Comparison of ENCODE assay signal across 10 cellular contexts in genomic region chr18:75923169-75923568, GRCh38.
A peak's percentile ranks its signal among the peaks of the same experiment; 100 is the strongest.
DNase-seq lines count a peak whose midpoint lies in the region; ATAC-seq and TF ChIP-seq lines count a peak whose summit lies in the region.
"Had no signal": no experiment of that assay in that cellular context is flagged by ENCODE, and none has a peak within 500 bp of the region (broad histone marks: within the 10 kb centered on the region; RNA-seq: fewer than 3 reads in every experiment).

No MANE protein-coding gene starts in this region.

- no peak overlapping the region for H3K23ac ChIP-seq in trophoblast cell (ENCODE audit: low read length)

- H3K36me3 ChIP-seq in tibial nerve (no peaks in the 10 kb centered on the region), trophoblast cell (ENCODE audit: control insufficient read depth in 1 of 2, insufficient read depth in 2 of 2, low read length in 2 of 2) (no peaks in the 10 kb centered on the region)

- H4K8ac ChIP-seq in trophoblast cell (ENCODE audit: low read depth, low read length), result no peak overlapping the region

- H4K91ac ChIP-seq in trophoblast cell (ENCODE audit: low read depth, low read length), result no peak overlapping the region

- no peaks in the 10 kb centered on the region for H3K79me2 ChIP-seq in trophoblast cell (ENCODE audit: control insufficient read depth, insufficient read depth, low read length, poor library complexity)

- H2BK120ac ChIP-seq in trophoblast cell (ENCODE audit: insufficient read depth, low read length, poor library complexity), result no peak overlapping the region

- H3K4me2 ChIP-seq in trophoblast cell (ENCODE audit: low read length), result no peak overlapping the region

- H3K4me1 ChIP-seq in tibial nerve (no peaks in the 10 kb centered on the region), trophoblast cell (ENCODE audit: control insufficient read depth in 1 of 2, insufficient read depth in 2 of 2, low read length in 2 of 2) (no peaks in the 10 kb centered on the region)

- 25 to 40% methylated on average over 4 of the region's 4 CpGs for WGBS in tibial nerve, 2 donors
- no CpG with 5 or more reads among the region's 4 CpGs for WGBS in trophoblast cell (ENCODE audit: extremely low coverage, insufficient coverage, insufficient read length)

- H3K18ac ChIP-seq in trophoblast cell (ENCODE audit: low read length), result no peak overlapping the region

- H2AFZ ChIP-seq in trophoblast cell (ENCODE audit: insufficient read depth, low read length, poor library complexity), result no peak overlapping the region

- TF ChIP-seq POLR2A in tibial nerve (IDR thresholded peaks at IDR 0.05), result no peak

- ATAC-seq in HG02981 (IDR thresholded peaks at IDR 0.05; ENCODE audit: unreplicated experiment), result no peak

- H2BK5ac ChIP-seq in trophoblast cell (ENCODE audit: low read depth, low read length, poor library complexity), result no peak overlapping the region

- no peak overlapping the region for H3K9ac ChIP-seq in trophoblast cell (ENCODE audit: low read length)

- H3K9me3 ChIP-seq in tibial nerve (no peaks in the 10 kb centered on the region), trophoblast cell (ENCODE audit: insufficient read depth, low read depth, low read length) (no peaks in the 10 kb centered on the region)

- DNase-seq in LoVo (ENCODE audit: low spot score) (peak; percentile 50), cerebellum (ENCODE audit: low spot score) (peak; percentile 64), kidney tubule cell (ENCODE audit: low spot score) (peak; percentile 89), tibial nerve (ENCODE audit: low spot score in 2 of 2) (peak; percentile 20 to 60), NCI-H524 (lab: John Stamatoyannopoulos, UW) (no peak), trophoblast cell (no peak), germinal center (ENCODE audit: low spot score) (no peak)
- DNase-seq: activated CD4-positive, alpha-beta T cell treated with anti-CD3 and anti-CD28 coated beads for 4 hours; GF-D8 had no signal

- H3K14ac ChIP-seq in trophoblast cell (ENCODE audit: low read length), result no peak overlapping the region

- H3K27me3 ChIP-seq in tibial nerve (no peaks in the 10 kb centered on the region), trophoblast cell (ENCODE audit: insufficient read depth, low read length) (no peaks in the 10 kb centered on the region)

- H3K4ac ChIP-seq in trophoblast cell (ENCODE audit: low read depth, low read length), result no peak overlapping the region

- H2AK5ac ChIP-seq in trophoblast cell (ENCODE audit: low read length), result no peak overlapping the region

- TF ChIP-seq EP300 in tibial nerve (IDR thresholded peaks at IDR 0.05), result peak in 1 of 2 donors; percentile 43

- H4K12ac ChIP-seq in trophoblast cell (ENCODE audit: low read depth, low read length), result no peak overlapping the region

- no peak for TF ChIP-seq CTCF in tibial nerve (IDR thresholded peaks at IDR 0.05)

- H3K27ac ChIP-seq in tibial nerve (no peak overlapping the region), trophoblast cell (ENCODE audit: low read depth, low read length) (no peak overlapping the region)

- H3K4me3 ChIP-seq in tibial nerve (no peak overlapping the region), trophoblast cell (ENCODE audit: low read depth, low read length) (no peak overlapping the region)

- H3K79me1 ChIP-seq in trophoblast cell (ENCODE audit: low read length), result no peaks in the 10 kb centered on the region

- H2BK12ac ChIP-seq in trophoblast cell (ENCODE audit: low read length), result no peak overlapping the region

Comparison
In these comparisons a context has a peak if more than half of its experiments do, and no peak if none do; other contexts are left out.
1. DNase-seq: peak in LoVo (single experiment), cerebellum (single experiment), kidney tubule cell (single experiment) and tibial nerve (2 of 2); none in NCI-H524 (0 of 2), trophoblast cell (0 of 2) and germinal center (single experiment).